ENCODE assay signal across 21 cellular contexts in the genomic region with DNA sequence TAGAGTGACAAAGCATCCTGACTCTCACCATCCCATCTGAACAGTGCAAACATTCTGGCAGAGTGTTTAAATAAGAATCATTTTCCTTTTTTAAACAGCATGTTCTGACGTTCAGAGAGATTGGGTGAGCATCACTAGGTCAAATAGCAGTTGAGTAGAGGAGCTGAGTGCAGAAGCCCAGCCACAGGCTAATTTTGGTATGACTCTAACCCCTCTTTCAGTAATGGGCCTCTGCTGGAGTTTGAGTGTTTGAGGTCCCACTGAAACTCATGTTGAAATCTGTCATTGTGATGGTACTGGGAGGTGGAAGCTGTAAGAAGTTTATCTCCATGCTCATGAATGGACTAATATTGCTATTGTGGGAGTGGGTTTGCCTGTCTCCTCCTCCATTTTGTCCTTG.
A peak's percentile ranks its signal among the peaks of the same experiment; 100 is the strongest.
DNase-seq lines count a peak whose midpoint lies in the region; ATAC-seq, FAIRE-seq and TF ChIP-seq lines count a peak whose summit lies in the region.
"Had no signal": no experiment of that assay in that cellular context is flagged by ENCODE, and none has a peak within 500 bp of the region (broad histone marks: within the 10 kb centered on the region; RNA-seq: fewer than 3 reads in every experiment).

No MANE protein-coding gene starts in this region.

- H3K36me3 ChIP-seq in HEK293 (ENCODE audit: control insufficient read depth in 2 of 2, insufficient read depth in 1 of 2, low read length in 2 of 2) (no peaks in the 10 kb centered on the region), kidney (ENCODE audit: control insufficient read depth in 1 of 2, insufficient read depth in 2 of 2, low read length in 2 of 2) (no peaks in the 10 kb centered on the region)
- H3K36me3 ChIP-seq: BE2C, HAP-1 had no signal

- no peak for DNase-seq in kidney
- DNase-seq in activated CD4-positive, alpha-beta T cell treated with anti-CD3 and anti-CD28 coated beads, Interleukin-2, amount 10 ng/mL, durations not matched to agents 24 days and 14 days: no peak
- DNase-seq in activated CD4-positive, alpha-beta T cell treated with anti-CD3 and anti-CD28 coated beads, Interleukin-2, amount 50 U/mL, for 4 hours: no peak
- no peak for DNase-seq in progenitor cell of endocrine pancreas (ENCODE audit: low spot score, unreplicated experiment)
- DNase-seq: ACHN; BE2C; C1 segment of cervical spinal cord; CD4-positive, CD25-positive, alpha-beta regulatory T cell; CD8-positive, alpha-beta memory T cell; COR-L47; DMS 273 treated with DMSO at 0.1 percent for 48 hours; DMS53; DND-41; EL; GM23248; KG1 had no signal

- no peak overlapping the region for H3K9ac ChIP-seq in kidney (ENCODE audit: low read length in 2 of 2)
- H3K9ac ChIP-seq: GM23248 had no signal

- H3K27ac ChIP-seq in HEK293 (ENCODE audit: extremely low read depth, low read depth, low read length) (no peak overlapping the region), kidney (ENCODE audit: low read depth in 2 of 2, low read length in 2 of 2) (peak overlapping the region; percentile 51 to 53)
- H3K27ac ChIP-seq: GM23248 had no signal

- H3K4me1 Mint-ChIP-seq in activated CD4-positive, alpha-beta T cell treated with anti-CD3 and anti-CD28 coated beads, Interleukin-2, amount 10 ng/mL, durations not matched to agents 24 days and 14 days: no peaks in the 10 kb centered on the region
- H3K4me1 Mint-ChIP-seq in progenitor cell of endocrine pancreas (ENCODE audit: low read depth): peaks cover 12% of the 10 kb centered on the region
- H3K4me1 Mint-ChIP-seq: CD4-positive, CD25-positive, alpha-beta regulatory T cell; CD8-positive, alpha-beta memory T cell had no signal

- no peaks in the 10 kb centered on the region for H3K9me3 Mint-ChIP-seq in activated CD4-positive, alpha-beta T cell treated with anti-CD3 and anti-CD28 coated beads, Interleukin-2, amount 10 ng/mL, durations not matched to agents 24 days and 14 days
- no peaks in the 10 kb centered on the region for H3K9me3 Mint-ChIP-seq in progenitor cell of endocrine pancreas (ENCODE audit: low read depth)
- H3K9me3 Mint-ChIP-seq: CD8-positive, alpha-beta memory T cell had no signal

- peaks cover 2% of the 10 kb centered on the region for H3K27me3 Mint-ChIP-seq in activated CD4-positive, alpha-beta T cell treated with anti-CD3 and anti-CD28 coated beads, Interleukin-2, amount 10 ng/mL, durations not matched to agents 24 days and 14 days
- peaks cover 24% of the 10 kb centered on the region for H3K27me3 Mint-ChIP-seq in progenitor cell of endocrine pancreas

- no peak overlapping the region for H3K27ac Mint-ChIP-seq in activated CD4-positive, alpha-beta T cell treated with anti-CD3 and anti-CD28 coated beads, Interleukin-2, amount 10 ng/mL, durations not matched to agents 24 days and 14 days
- no peak overlapping the region for H3K27ac Mint-ChIP-seq in progenitor cell of endocrine pancreas
- H3K27ac Mint-ChIP-seq: CD4-positive, CD25-positive, alpha-beta regulatory T cell; CD8-positive, alpha-beta memory T cell had no signal

- FAIRE-seq in kidney (lab: Jason Lieb, UNC): no peak
- FAIRE-seq: A204.1, GM12891 had no signal

- CTCF ChIA-PET in HEK293 (lab: Yijun Ruan, JAX): no interaction called here

- ATAC-seq in HG03025 (IDR thresholded peaks at IDR 0.05; ENCODE audit: low FRiP score, unreplicated experiment): peak; percentile 81

- H3K36me3 Mint-ChIP-seq in activated CD4-positive, alpha-beta T cell treated with anti-CD3 and anti-CD28 coated beads, Interleukin-2, amount 10 ng/mL, durations not matched to agents 24 days and 14 days (ENCODE audit: low read depth): no peaks in the 10 kb centered on the region
- H3K36me3 Mint-ChIP-seq in progenitor cell of endocrine pancreas (ENCODE audit: insufficient read depth): no peaks in the 10 kb centered on the region
- H3K36me3 Mint-ChIP-seq: CD4-positive, CD25-positive, alpha-beta regulatory T cell; CD8-positive, alpha-beta memory T cell had no signal

- no peaks in the 10 kb centered on the region for H3K4me1 ChIP-seq in HEK293 (ENCODE audit: control insufficient read depth, insufficient read depth, low read length)
- peaks cover 9 to 23% of the 10 kb centered on the region in 2 donors for H3K4me1 ChIP-seq in kidney (ENCODE audit: control insufficient read depth in 1 of 2, insufficient read depth in 1 of 2, low read depth in 1 of 2, low read length in 2 of 2)
- H3K4me1 ChIP-seq: BE2C, HAP-1 had no signal

- intact Hi-C loops in kidney (cut with DNase I): no loop called here
- intact Hi-C loops in activated CD4-positive, alpha-beta T cell treated with anti-CD3 and anti-CD28 coated beads, Interleukin-2, amount 10 ng/mL, durations not matched to agents 24 days and 14 days (cut with micrococcal nuclease): no loop called here

- H3K4me3 ChIP-seq in HEK293 (ENCODE audit: low read depth, low read length) (no peak overlapping the region), kidney (ENCODE audit: low read length in 2 of 2) (no peak overlapping the region)
- H3K4me3 ChIP-seq: GM23248, HAP-1 had no signal

- no peak overlapping the region for H3K4me3 Mint-ChIP-seq in activated CD4-positive, alpha-beta T cell treated with anti-CD3 and anti-CD28 coated beads, Interleukin-2, amount 10 ng/mL, durations not matched to agents 24 days and 14 days
- no peak overlapping the region for H3K4me3 Mint-ChIP-seq in progenitor cell of endocrine pancreas (ENCODE audit: low read depth)
- H3K4me3 Mint-ChIP-seq: CD4-positive, CD25-positive, alpha-beta regulatory T cell; CD8-positive, alpha-beta memory T cell had no signal

- H3K9me3 ChIP-seq in HEK293 (ENCODE audit: control insufficient read depth, insufficient read depth, low read depth, low read length) (no peaks in the 10 kb centered on the region), kidney (ENCODE audit: control insufficient read depth in 1 of 2, low read length in 2 of 2) (no peaks in the 10 kb centered on the region)
- H3K9me3 ChIP-seq: BE2C, HAP-1 had no signal

- no peak for TF ChIP-seq CTCF in HEK293 (tag by site-specific recombination; IDR thresholded peaks at IDR 0.05)
- no peak for TF ChIP-seq CTCF in kidney (IDR thresholded peaks at IDR 0.05; ENCODE audit: borderline replicate concordance, extremely low read depth, insufficient read depth)
- TF ChIP-seq CTCF in progenitor cell of endocrine pancreas (IDR thresholded peaks at IDR 0.05; ENCODE audit: unreplicated experiment): no peak

- POLR2A ChIA-PET in HEK293 (lab: Yijun Ruan, JAX): no interaction called here

TF ChIP-seq in HEK293, 187 proteins besides CTCF, POLR2A, EP300 and RAD21:
- TF ChIP-seq ZNF335 (tag by site-specific recombination; conservative IDR thresholded peaks at IDR 0.05): no peak
- TF ChIP-seq, protein P1, sequence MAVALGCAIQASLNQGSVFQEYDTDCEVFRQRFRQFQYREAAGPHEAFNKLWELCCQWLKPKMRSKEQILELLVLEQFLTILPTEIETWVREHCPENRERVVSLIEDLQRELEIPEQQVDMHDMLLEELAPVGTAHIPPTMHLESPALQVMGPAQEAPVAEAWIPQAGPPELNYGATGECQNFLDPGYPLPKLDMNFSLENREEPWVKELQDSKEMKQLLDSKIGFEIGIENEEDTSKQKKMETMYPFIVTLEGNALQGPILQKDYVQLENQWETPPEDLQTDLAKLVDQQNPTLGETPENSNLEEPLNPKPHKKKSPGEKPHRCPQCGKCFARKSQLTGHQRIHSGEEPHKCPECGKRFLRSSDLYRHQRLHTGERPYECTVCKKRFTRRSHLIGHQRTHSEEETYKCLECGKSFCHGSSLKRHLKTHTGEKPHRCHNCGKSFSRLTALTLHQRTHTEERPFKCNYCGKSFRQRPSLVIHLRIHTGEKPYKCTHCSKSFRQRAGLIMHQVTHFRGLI (tag by site-specific recombination; IDR thresholded peaks at IDR 0.05): peak; percentile 92
- TF ChIP-seq, protein P2, sequence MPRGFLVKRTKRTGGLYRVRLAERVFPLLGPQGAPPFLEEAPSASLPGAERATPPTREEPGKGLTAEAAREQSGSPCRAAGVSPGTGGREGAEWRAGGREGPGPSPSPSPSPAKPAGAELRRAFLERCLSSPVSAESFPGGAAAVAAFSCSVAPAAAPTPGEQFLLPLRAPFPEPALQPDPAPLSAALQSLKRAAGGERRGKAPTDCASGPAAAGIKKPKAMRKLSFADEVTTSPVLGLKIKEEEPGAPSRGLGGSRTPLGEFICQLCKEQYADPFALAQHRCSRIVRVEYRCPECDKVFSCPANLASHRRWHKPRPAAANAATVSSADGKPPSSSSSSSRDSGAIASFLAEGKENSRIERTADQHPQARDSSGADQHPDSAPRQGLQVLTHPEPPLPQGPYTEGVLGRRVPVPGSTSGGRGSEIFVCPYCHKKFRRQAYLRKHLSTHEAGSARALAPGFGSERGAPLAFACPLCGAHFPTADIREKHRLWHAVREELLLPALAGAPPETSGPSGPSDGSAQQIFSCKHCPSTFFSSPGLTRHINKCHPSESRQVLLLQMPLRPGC (tag by site-specific recombination; IDR thresholded peaks at IDR 0.05): no peak
- no peak for TF ChIP-seq ZNF10 (tag by site-specific recombination; IDR thresholded peaks at IDR 0.05)
- TF ChIP-seq PRDM6 (tag by site-specific recombination; IDR thresholded peaks at IDR 0.05): no peak
- no peak for TF ChIP-seq SALL2 (tag by site-specific recombination; IDR thresholded peaks at IDR 0.05; ENCODE audit: borderline replicate concordance)
- no peak for TF ChIP-seq TCF7L2 (IDR thresholded peaks at IDR 0.05; ENCODE audit: borderline replicate concordance, low read depth, low read length)
- TF ChIP-seq ZNF561 (tag by site-specific recombination; IDR thresholded peaks at IDR 0.05; ENCODE audit: borderline replicate concordance): no peak
- TF ChIP-seq ZNF664 (tag by site-specific recombination; IDR thresholded peaks at IDR 0.05): no peak
